ENCODE assay signal across 9 cellular contexts in genomic region chr11:69636512-69636866, GRCh38. TPM values are rescaled to one million over a fixed set of nuclear protein-coding genes. Genes with fewer than 3 reads are reported as not detected.
A peak's percentile ranks its signal among the peaks of the same experiment; 100 is the strongest.
DNase-seq lines count a peak whose midpoint lies in the region; ATAC-seq, FAIRE-seq and TF ChIP-seq lines count a peak whose summit lies in the region.
"Had no signal": no experiment of that assay in that cellular context is flagged by ENCODE, and none has a peak within 500 bp of the region (broad histone marks: within the 10 kb centered on the region; RNA-seq: fewer than 3 reads in every experiment).

No MANE protein-coding gene starts in this region.

- H3K9ac ChIP-seq in H9 (ENCODE audit: extremely low read depth, insufficient read length, low read length): no peak overlapping the region
- H3K9ac ChIP-seq: KMS-11 had no signal

- peak overlapping the region; percentile 56; the same call in 1 of the 2 replicates for H3K14ac ChIP-seq in H9 (ENCODE audit: insufficient read depth, low read length)

- H4K91ac ChIP-seq in H9 (ENCODE audit: insufficient read length, low read depth, low read length): no peak overlapping the region

- no peak overlapping the region for H2AFZ ChIP-seq in H9 (ENCODE audit: low read length)

- no peak overlapping the region for H3K27ac ChIP-seq in H9 (ENCODE audit: insufficient read length, low read depth, low read length)
- H3K27ac ChIP-seq in pancreas: peak overlapping the region; percentile 16 to 33 (median 22)
- H3K27ac ChIP-seq: KMS-11 had no signal

- H3K4me3 ChIP-seq in pancreas: peak overlapping the region in 3 of 4 donors; percentile 2 to 37 (median 24)

- no peak overlapping the region for H4K8ac ChIP-seq in H9 (replicated peaks; ENCODE audit: insufficient read length, low read depth, low read length)

- H2BK12ac ChIP-seq in H9 (ENCODE audit: insufficient read length, low read depth, low read length): no peak overlapping the region

- H3K36me3 ChIP-seq in pancreas: no peaks in the 10 kb centered on the region

- H4K20me1 ChIP-seq in H9 (ENCODE audit: control insufficient read depth, insufficient read depth, insufficient read length): no peaks in the 10 kb centered on the region

- H3K27me3 ChIP-seq in H9 (ENCODE audit: insufficient read depth, low read length) (peaks cover 3% of the 10 kb centered on the region; the same call in 1 of the 2 replicates), pancreas (peaks cover 0 to 13% (median 0%) of the 10 kb centered on the region in 4 donors)

- H3K4me1 Mint-ChIP-seq in H9 (peaks cover 27 to 33% of the 10 kb centered on the region in 2 experiments), activated B cell treated with CpG ODN at 0.5 μM for 24 hours (peaks cover 40% of the 10 kb centered on the region)
- H3K4me1 Mint-ChIP-seq in activated CD8-positive, alpha-beta T cell treated with anti-CD3 and anti-CD28 coated beads, Interleukin-2, amount 10 ng/mL, durations not matched to agents 7 days and 5 days (ENCODE audit: low read depth): peaks cover 22% of the 10 kb centered on the region
- peaks cover 8 to 34% (median 31%) of the 10 kb centered on the region in 4 donors for H3K4me1 Mint-ChIP-seq in naive thymus-derived CD8-positive, alpha-beta T cell

- H2AK5ac ChIP-seq in H9 (ENCODE audit: insufficient read length, low read length): no peak overlapping the region

- H3K9me3 Mint-ChIP-seq in H9 (no peaks in the 10 kb centered on the region), activated B cell treated with CpG ODN at 0.5 μM for 24 hours (peaks cover under 1% of the 10 kb centered on the region)
- no peaks in the 10 kb centered on the region for H3K9me3 Mint-ChIP-seq in activated CD8-positive, alpha-beta T cell treated with anti-CD3 and anti-CD28 coated beads, Interleukin-2, amount 10 ng/mL, durations not matched to agents 7 days and 5 days (ENCODE audit: insufficient read depth)
- peaks cover 0 to 2% (median 0%) of the 10 kb centered on the region in 9 donors for H3K9me3 Mint-ChIP-seq in naive thymus-derived CD8-positive, alpha-beta T cell

- H3K4me3 Mint-ChIP-seq in H9: peak overlapping the region; percentile 59 to 74
- H3K4me3 Mint-ChIP-seq in activated B cell treated with CpG ODN at 0.5 μM for 24 hours: peak overlapping the region; percentile 41
- H3K4me3 Mint-ChIP-seq in activated CD8-positive, alpha-beta T cell treated with anti-CD3 and anti-CD28 coated beads, Interleukin-2, amount 10 ng/mL, durations not matched to agents 7 days and 5 days: no peak overlapping the region
- peak overlapping the region in 3 of 10 donors; percentile 33 to 66 (median 34) for H3K4me3 Mint-ChIP-seq in naive thymus-derived CD8-positive, alpha-beta T cell

- no peaks in the 10 kb centered on the region for H3K79me2 ChIP-seq in H9 (ENCODE audit: insufficient read depth, low read length)

- no peak overlapping the region for H2BK5ac ChIP-seq in H9 (ENCODE audit: insufficient read length, low read length)

- H3K9me3 ChIP-seq in H9 (ENCODE audit: control insufficient read depth, low read depth, low read length) (no peaks in the 10 kb centered on the region), pancreas (no peaks in the 10 kb centered on the region)

- DNase-seq in H9 (peak; percentile 79), activated B cell treated with CpG ODN at 0.5 μM for 24 hours (no peak), cardiac septum (ENCODE audit: low spot score) (peak; percentile 86), pancreas (peak; percentile 45 to 80 (median 70))
- no peak for DNase-seq in activated CD8-positive, alpha-beta T cell treated with anti-CD3 and anti-CD28 coated beads, Interleukin-2, amount 10 ng/mL, durations not matched to agents 7 days and 5 days
- DNase-seq in naive thymus-derived CD8-positive, alpha-beta T cell: no peak

- H2BK20ac ChIP-seq in H9 (ENCODE audit: low read depth, low read length, poor library complexity, severe bottlenecking): no peak overlapping the region

- no peaks in the 10 kb centered on the region for H3K79me1 ChIP-seq in H9 (ENCODE audit: insufficient read depth, low read depth, low read length, poor library complexity, severe bottlenecking)

- peak overlapping the region; percentile 85 for H3K18ac ChIP-seq in H9 (ENCODE audit: insufficient read length, low read depth, low read length)

- H3K36me3 Mint-ChIP-seq in H9 (ENCODE audit: insufficient read depth in 1 of 3, low read depth in 3 of 3) (0 out of 7 replicates have a peak, but pooled peaks cover 0 to 4% (median 0%) of the 10 kb centered on the region in 3 experiments), activated B cell treated with CpG ODN at 0.5 μM for 24 hours (ENCODE audit: low read depth) (no peaks in the 10 kb centered on the region)
- no peaks in the 10 kb centered on the region for H3K36me3 Mint-ChIP-seq in activated CD8-positive, alpha-beta T cell treated with anti-CD3 and anti-CD28 coated beads, Interleukin-2, amount 10 ng/mL, durations not matched to agents 7 days and 5 days (ENCODE audit: low read depth)
- H3K36me3 Mint-ChIP-seq in naive thymus-derived CD8-positive, alpha-beta T cell: no peaks in the 10 kb centered on the region

- no CpG with 5 or more reads among the region's 43 CpGs for WGBS in H9 (ENCODE audit: extremely low coverage, insufficient read length, low lambda C conversion rate)
- WGBS in pancreas, 2 donors: 1 to 2% methylated on average over 43 of the region's 43 CpGs

- ATAC-seq in activated B cell treated with CpG ODN at 0.5 μM for 24 hours (ENCODE audit: low read depth) (no peak), pancreas (peak; percentile 36 to 62 (median 55)), GM19463 (IDR thresholded peaks at IDR 0.05; ENCODE audit: unreplicated experiment) (no peak), HG03354 (IDR thresholded peaks at IDR 0.05; ENCODE audit: poor library complexity, severe bottlenecking, unreplicated experiment) (no peak)
- no peak for ATAC-seq in activated CD8-positive, alpha-beta T cell treated with anti-CD3 and anti-CD28 coated beads, Interleukin-2, amount 10 ng/mL, durations not matched to agents 7 days and 5 days
- no peak for ATAC-seq in naive thymus-derived CD8-positive, alpha-beta T cell

- H3K23ac ChIP-seq in H9 (ENCODE audit: insufficient read length, low read depth, low read length): no peak overlapping the region

- H4K5ac ChIP-seq in H9 (ENCODE audit: insufficient read length, low read depth, low read length): no peak overlapping the region

- H3K4me2 ChIP-seq in H9 (ENCODE audit: insufficient read depth, insufficient read length, low read length): peak overlapping the region; percentile 55
- H3K4me2 ChIP-seq: KMS-11 had no signal

- TF ChIP-seq CTCF in H9 (conservative IDR thresholded peaks at IDR 0.05) (no peak), activated B cell treated with CpG ODN at 0.5 μM for 24 hours (IDR thresholded peaks at IDR 0.05) (no peak), pancreas (IDR thresholded peaks at IDR 0.05) (no peak)

- H3T11ph ChIP-seq in H9 (ENCODE audit: low read length): no peak overlapping the region

- POLR2A ChIA-PET in activated B cell treated with CpG ODN at 0.5 μM for 24 hours (lab: Charles Lee): no interaction called here
- POLR2A ChIA-PET in activated CD8-positive, alpha-beta T cell treated with anti-CD3 and anti-CD28 coated beads, Interleukin-2, amount 10 ng/mL, durations not matched to agents 7 days and 5 days (lab: Charles Lee): no interaction called here
- POLR2A ChIA-PET in naive thymus-derived CD8-positive, alpha-beta T cell (lab: Charles Lee): no interaction called here

- H3K4ac ChIP-seq in H9 (ENCODE audit: low read depth, low read length): no peak overlapping the region

- no peak overlapping the region for H3K56ac ChIP-seq in H9 (ENCODE audit: insufficient read length, low read depth, low read length)

- no peak overlapping the region for H2BK120ac ChIP-seq in H9 (ENCODE audit: low read depth, low read length, poor library complexity, severe bottlenecking)

- CTCF ChIA-PET in activated B cell treated with CpG ODN at 0.5 μM for 24 hours (lab: Charles Lee): no interaction called here
- CTCF ChIA-PET in activated CD8-positive, alpha-beta T cell treated with anti-CD3 and anti-CD28 coated beads, Interleukin-2, amount 10 ng/mL, durations not matched to agents 7 days and 5 days (lab: Charles Lee): no interaction called here

- intact Hi-C loops in activated B cell treated with CpG ODN at 0.5 μM for 24 hours (cut with micrococcal nuclease) (no loop called here), cardiac septum (cut with DNase I) (loop anchor here (1.0 kb wide), 1 partner anchor 193 kb away; no protein-coding TSS in a partner anchor), pancreas (cut with DNase I) (no loop called here)

- FAIRE-seq in pancreas (lab: Jason Lieb, UNC): no peak

- H3K4me1 ChIP-seq in H9 (ENCODE audit: insufficient read depth, low read length) (no peaks in the 10 kb centered on the region), pancreas (peaks cover 0 to 24% (median 22%) of the 10 kb centered on the region in 3 donors)

- H2BK15ac ChIP-seq in H9 (ENCODE audit: low read depth, low read length): no peak overlapping the region

- H3K27me3 Mint-ChIP-seq in H9 (ENCODE audit: low read depth) (peaks cover 34% of the 10 kb centered on the region), activated B cell treated with CpG ODN at 0.5 μM for 24 hours (peaks cover 27% of the 10 kb centered on the region)
- H3K27me3 Mint-ChIP-seq in activated CD8-positive, alpha-beta T cell treated with anti-CD3 and anti-CD28 coated beads, Interleukin-2, amount 10 ng/mL, durations not matched to agents 7 days and 5 days (ENCODE audit: low read depth): peaks cover 70% of the 10 kb centered on the region
- peaks cover 14 to 70% (median 47%) of the 10 kb centered on the region in 5 donors for H3K27me3 Mint-ChIP-seq in naive thymus-derived CD8-positive, alpha-beta T cell

- H3K23me2 ChIP-seq in H9 (ENCODE audit: insufficient read length, low read depth, low read length, poor library complexity, severe bottlenecking): peaks cover 21% of the 10 kb centered on the region

- H3K27ac Mint-ChIP-seq in H9 (no peak overlapping the region), activated B cell treated with CpG ODN at 0.5 μM for 24 hours (no peak overlapping the region)
- H3K27ac Mint-ChIP-seq in activated CD8-positive, alpha-beta T cell treated with anti-CD3 and anti-CD28 coated beads, Interleukin-2, amount 10 ng/mL, durations not matched to agents 7 days and 5 days: no peak overlapping the region
- H3K27ac Mint-ChIP-seq in naive thymus-derived CD8-positive, alpha-beta T cell: peak overlapping the region in 1 of 10 donors; percentile 71

RNA-seq across cellular contexts. Expression of gene CCND1, which starts 4.5 kb away (rescaled TPM):
- 372 and 399 TPM in 2 replicates for total RNA-seq in H9 (2021)
- 7.5 and 10.5 TPM in 2 replicates for total RNA-seq in activated B cell treated with CpG ODN at 0.5 μM for 24 hours
- 258 TPM for total RNA-seq in cardiac septum
- 100 to 1,000 TPM in 2 of 6 donors, 10 to 100 TPM in 4; 65.6 to 126 (median 95.3) TPM for total RNA-seq in pancreas
- 10 to 100 TPM; 24.6 to 32.7 TPM for polyA plus RNA-seq in pancreas
- total RNA-seq in activated CD8-positive, alpha-beta T cell treated with anti-CD3 and anti-CD28 coated beads, Interleukin-2, amount 10 ng/mL, durations not matched to agents 7 days and 5 days: under 1 TPM in 1 of 2 experiments, not detected in 1; 0.68 TPM
- total RNA-seq in naive thymus-derived CD8-positive, alpha-beta T cell: under 1 TPM; 0.08 to 0.49 TPM
- polyA plus RNA-seq in naive thymus-derived CD8-positive, alpha-beta T cell: under 1 TPM; 0.03 to 0.74 (median 0.06) TPM

RNA-seq across cellular contexts. Expression of gene LTO1, which starts 38.7 kb away (rescaled TPM):
- 25.3 and 26.2 TPM in 2 replicates for total RNA-seq in H9 (2021)
- total RNA-seq in activated B cell treated with CpG ODN at 0.5 μM for 24 hours: 46.3 and 52.5 TPM in 2 replicates
- total RNA-seq in cardiac septum: 11.8 TPM
- total RNA-seq in pancreas: 10 to 100 TPM in 4 of 6 donors, 1 to 10 TPM in 2; 7.7 to 13.3 (median 12.1) TPM
- polyA plus RNA-seq in pancreas: 10 to 100 TPM; 24.2 to 27.8 TPM
- 10 to 100 TPM; 21.0 to 23.0 TPM for total RNA-seq in activated CD8-positive, alpha-beta T cell treated with anti-CD3 and anti-CD28 coated beads, Interleukin-2, amount 10 ng/mL, durations not matched to agents 7 days and 5 days
- total RNA-seq in naive thymus-derived CD8-positive, alpha-beta T cell: 10 to 100 TPM; 75.0 to 77.8 TPM
- polyA plus RNA-seq in naive thymus-derived CD8-positive, alpha-beta T cell: 10 to 100 TPM; 12.5 to 14.5 (median 13.1) TPM

Comparison
In these comparisons a context has a peak if more than half of its experiments do, and no peak if none do; other contexts are left out.
1. DNase-seq: peak in H9 (single experiment), cardiac septum (single experiment) and pancreas (6 of 6); none in activated B cell treated with CpG ODN at 0.5 μM for 24 hours (single experiment), activated CD8-positive, alpha-beta T cell treated with anti-CD3 and anti-CD28 coated beads, Interleukin-2, amount 10 ng/mL, durations not matched to agents 7 days and 5 days (single experiment) and naive thymus-derived CD8-positive, alpha-beta T cell (0 of 10).
2. ATAC-seq: peak in pancreas (4 of 4); none in activated B cell treated with CpG ODN at 0.5 μM for 24 hours (single experiment), activated CD8-positive, alpha-beta T cell treated with anti-CD3 and anti-CD28 coated beads, Interleukin-2, amount 10 ng/mL, durations not matched to agents 7 days and 5 days (single experiment), GM19463 (single experiment), naive thymus-derived CD8-positive, alpha-beta T cell (0 of 2) and HG03354 (single experiment).